ENCODE assay signal across 8 cellular contexts in the genomic region with DNA sequence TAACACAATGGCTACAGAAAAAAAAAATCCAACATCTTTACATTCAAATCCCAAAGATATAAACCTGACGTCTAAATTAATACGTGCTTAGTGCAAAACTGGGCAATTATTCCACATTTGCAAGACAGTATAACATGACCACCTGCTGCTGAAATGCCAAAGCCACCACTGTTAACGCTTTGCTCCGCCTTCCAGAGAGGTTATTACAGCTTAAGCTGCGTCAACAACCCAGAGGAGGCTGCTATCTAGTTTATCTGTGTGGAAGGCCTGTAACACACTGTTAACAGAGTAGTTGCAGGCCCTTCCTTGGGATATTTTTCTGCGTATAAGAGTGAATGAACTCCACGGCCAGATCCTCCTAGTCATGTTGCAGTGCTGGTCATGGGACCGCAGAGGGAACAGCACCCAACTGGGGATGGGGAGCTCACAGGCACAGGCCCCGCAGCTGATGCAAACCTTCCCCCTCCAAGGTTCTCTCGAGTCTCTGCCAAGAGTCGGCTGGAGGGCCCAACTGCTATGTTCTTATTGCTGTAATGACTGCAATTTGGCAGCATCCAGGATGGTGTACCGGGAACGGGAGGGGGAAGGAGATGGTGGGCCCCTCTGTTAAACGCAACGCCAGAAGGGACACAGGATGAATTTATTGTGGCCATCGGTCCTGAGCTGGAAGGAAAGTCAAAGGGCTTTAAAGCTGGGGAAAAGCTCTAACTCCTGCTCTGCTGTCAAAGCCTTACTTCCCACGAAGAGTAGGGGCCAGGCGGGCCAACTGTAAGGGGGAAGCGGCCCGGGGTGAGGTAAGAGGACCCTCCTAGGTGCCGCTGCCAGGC. TPM values are rescaled to one million over a fixed set of nuclear protein-coding genes. Genes with fewer than 3 reads are reported as not detected.
DNase-seq lines count a peak whose midpoint lies in the region; ATAC-seq and TF ChIP-seq lines count a peak whose summit lies in the region.

No MANE protein-coding gene starts in this region.

- H3K4me1 ChIP-seq in mucosa of rectum (ENCODE audit: control insufficient read depth in 2 of 2, insufficient read depth in 2 of 2, low read length in 2 of 2) (peaks cover 14% of the 10 kb centered on the region in 2 donors), thoracic aorta (ENCODE audit: control insufficient read depth in 1 of 2, low read depth in 2 of 2) (peaks cover 31 to 42% of the 10 kb centered on the region in 2 donors)

- H3K4me3 ChIP-seq in mucosa of rectum (ENCODE audit: low read length in 2 of 2), result peak overlapping the region; percentile 75 to 79
- H3K4me3 ChIP-seq in thoracic aorta, result peak overlapping the region; percentile 97

- H3K36me3 ChIP-seq in mucosa of rectum (ENCODE audit: control insufficient read depth in 2 of 2, insufficient read depth in 2 of 2, low read length in 2 of 2) (no peaks in the 10 kb centered on the region), thoracic aorta (no peaks in the 10 kb centered on the region)

- TF ChIP-seq CTCF in thoracic aorta (IDR thresholded peaks at IDR 0.05), result no peak

- peak overlapping the region; percentile 87 to 91 for H3K9ac ChIP-seq in mucosa of rectum (ENCODE audit: low read depth in 1 of 2, low read length in 2 of 2)

- DNase-seq in Ammon's horn (ENCODE audit: low spot score) (peak; percentile 81), NCI-H524 (lab: John Stamatoyannopoulos, UW) (peak; percentile 65 to 84), epithelial cell of prostate (ENCODE audit: low read depth, low spot score) (no peak), thoracic aorta (ENCODE audit: low spot score) (no peak)
- DNase-seq in activated CD8-positive, alpha-beta memory T cell treated with anti-CD3 and anti-CD28 coated beads, Interleukin-2, amount 50 U/mL, for 4 hours, result peak; percentile 28

- H3K27ac ChIP-seq in epithelial cell of prostate (peak overlapping the region; percentile 66), mucosa of rectum (ENCODE audit: low read depth in 2 of 2, low read length in 2 of 2) (peak overlapping the region; percentile 92 to 93), thoracic aorta (peak overlapping the region; percentile 95 to 99)

- ATAC-seq in GM19025 (IDR thresholded peaks at IDR 0.05; ENCODE audit: low read depth, unreplicated experiment) (peak; percentile 8), HG03378 (IDR thresholded peaks at IDR 0.05; ENCODE audit: unreplicated experiment) (peak; percentile 38), thoracic aorta (ENCODE audit: insufficient number of reproducible peaks, low FRiP score, low read depth) (peak; percentile 45)

- no peaks in the 10 kb centered on the region for H3K27me3 ChIP-seq in mucosa of rectum (ENCODE audit: control insufficient read depth in 2 of 2, insufficient read depth in 2 of 2, low read length in 2 of 2)
- no peaks in the 10 kb centered on the region for H3K27me3 ChIP-seq in thoracic aorta (replicated peaks; ENCODE audit: insufficient read depth)

- H3K9me3 ChIP-seq in mucosa of rectum (ENCODE audit: control insufficient read depth in 2 of 2, low read length in 2 of 2) (no peaks in the 10 kb centered on the region), thoracic aorta (no peaks in the 10 kb centered on the region)

RNA-seq across cellular contexts. Expression of gene NCOA7, which starts 1.0 kb away (rescaled TPM):
- total RNA-seq in thoracic aorta, result 10 to 100 TPM; 29.6 to 87.1 TPM

RNA-seq across cellular contexts. Expression of gene HEY2, which starts 40.4 kb away (rescaled TPM):
- 10 to 100 TPM; 26.5 to 40.9 TPM for total RNA-seq in thoracic aorta

Comparison
In these comparisons a context has a peak if more than half of its experiments do, and no peak if none do; other contexts are left out.
1. DNase-seq: peak in Ammon's horn (single experiment), NCI-H524 (2 of 2) and activated CD8-positive, alpha-beta memory T cell treated with anti-CD3 and anti-CD28 coated beads, Interleukin-2, amount 50 U/mL, for 4 hours (single experiment); none in epithelial cell of prostate (single experiment) and thoracic aorta (single experiment).
2. Peak in every context shown above with its lines, with median percentiles within 50 percentile points of each other: ATAC-seq and H3K27ac ChIP-seq.